Comparison of ENCODE assay signal across 35 cellular contexts in the genomic region with DNA sequence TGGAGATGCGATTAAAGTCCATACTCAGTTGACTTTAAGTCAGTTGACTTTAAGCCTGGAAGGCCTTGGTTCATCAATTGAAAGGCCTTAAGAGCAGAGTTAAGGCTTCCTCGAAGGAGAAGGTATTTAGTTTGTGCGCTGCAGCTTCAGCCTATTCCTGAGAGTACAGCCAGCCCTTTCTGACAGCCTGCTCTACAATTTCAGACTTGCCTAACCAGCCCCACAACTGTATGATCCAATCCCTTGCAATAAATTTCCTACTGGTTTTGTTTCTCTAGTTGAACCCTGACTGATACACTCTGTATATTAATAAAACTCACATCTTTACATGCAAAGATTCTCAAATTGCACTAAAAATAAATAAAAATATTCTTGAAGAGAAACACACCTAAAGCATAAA.
"Had no signal": no experiment of that assay in that cellular context is flagged by ENCODE, and none has a peak within 500 bp of the region (broad histone marks: within the 10 kb centered on the region; RNA-seq: fewer than 3 reads in every experiment).

No MANE protein-coding gene starts in this region.

- H3K4me3 ChIP-seq: ascending aorta had no signal

- H3K9me3 Mint-ChIP-seq: activated CD4-positive, alpha-beta memory T cell treated with anti-CD3 and anti-CD28 coated beads, Interleukin-2, amount 10 ng/mL, durations not matched to agents 7 days and 5 days; activated CD4-positive, alpha-beta T cell treated with anti-CD3 and anti-CD28 coated beads, Interleukin-2, amount 10 ng/mL, durations not matched to agents 7 days and 5 days; activated naive CD4-positive, alpha-beta T cell treated with anti-CD3 and anti-CD28 coated beads, Interleukin-2, amount 10 ng/mL, durations not matched to agents 7 days and 5 days; activated T-cell treated with anti-CD3 and anti-CD28 coated beads, Interleukin-2, amount 50 U/mL, for 24 hours; activated T-helper 2 cell treated with anti-CD3 and anti-CD28 coated beads, Interferon-gamma antibody, Interleukin-2, Interleukin-4, amounts not matched to agents 10 μg/mL and 5 μg/mL and 100 μg/mL, durations not matched to agents 14 hours and 24 hours and 36 hours; T-helper 1 cell treated with Interleukin-12 subunit alpha and Interleukin-12 subunit beta and Interleukin-4 antibody, amounts not matched to agents 30 μg/mL and 1 μg/mL, for 36 hours; T-helper 2 cell treated with Interferon-gamma antibody and Interleukin-4, amounts not matched to agents 5 μg/mL and 100 μg/mL, for 36 hours had no signal

- H3K27me3 ChIP-seq: ascending aorta had no signal

- H3K9me3 ChIP-seq: ascending aorta had no signal

- ATAC-seq: activated CD4-positive, alpha-beta T cell treated with anti-CD3 and anti-CD28 coated beads for 36 hours; activated CD4-positive, CD25-positive, alpha-beta regulatory T cell treated with anti-CD3 and anti-CD28 coated beads, Interleukin-2, amount 50 U/mL, for 24 hours; activated CD8-positive, alpha-beta memory T cell treated with anti-CD3 and anti-CD28 coated beads, Interleukin-2, amount 10 ng/mL, durations not matched to agents 7 days and 5 days; activated CD8-positive, alpha-beta T cell treated with anti-CD3 and anti-CD28 coated beads, Interleukin-2, amount 10 ng/mL, durations not matched to agents 7 days and 5 days; activated naive CD8-positive, alpha-beta T cell treated with anti-CD3 and anti-CD28 coated beads, Interleukin-2, amount 50 U/mL, for 24 hours; WTC11 had no signal

- H3K27ac Mint-ChIP-seq: activated CD4-positive, alpha-beta memory T cell treated with anti-CD3 and anti-CD28 coated beads, Interleukin-2, amount 10 ng/mL, durations not matched to agents 7 days and 5 days; activated CD4-positive, alpha-beta T cell treated with anti-CD3 and anti-CD28 coated beads for 36 hours; activated CD4-positive, alpha-beta T cell treated with anti-CD3 and anti-CD28 coated beads, Interleukin-2, amount 10 ng/mL, durations not matched to agents 7 days and 5 days; activated CD8-positive, alpha-beta memory T cell treated with anti-CD3 and anti-CD28 coated beads, Interleukin-2, amount 10 ng/mL, durations not matched to agents 7 days and 5 days; activated CD8-positive, alpha-beta T cell treated with anti-CD3 and anti-CD28 coated beads, Interleukin-2, amount 10 ng/mL, durations not matched to agents 7 days and 5 days; activated naive CD4-positive, alpha-beta T cell treated with anti-CD3 and anti-CD28 coated beads, Interleukin-2, amount 10 ng/mL, durations not matched to agents 7 days and 5 days; activated naive CD4-positive, alpha-beta T cell treated with anti-CD3 and anti-CD28 coated beads, Interleukin-2, amount 50 U/mL, for 24 hours; activated naive CD8-positive, alpha-beta T cell; activated naive CD8-positive, alpha-beta T cell treated with anti-CD3 and anti-CD28 coated beads, Interleukin-2, amount 10 ng/mL, durations not matched to agents 7 days and 5 days; activated naive CD8-positive, alpha-beta T cell treated with anti-CD3 and anti-CD28 coated beads, Interleukin-2, amount 50 U/mL, for 24 hours; activated T-cell treated with anti-CD3 and anti-CD28 coated beads, Interleukin-2, amount 50 U/mL, for 24 hours; activated T-helper 2 cell treated with anti-CD3 and anti-CD28 coated beads, Interferon-gamma antibody, Interleukin-2, Interleukin-4, amounts not matched to agents 10 μg/mL and 5 μg/mL and 100 μg/mL, durations not matched to agents 14 hours and 24 hours and 36 hours; brain; T-helper 1 cell treated with Interleukin-12 subunit alpha and Interleukin-12 subunit beta and Interleukin-4 antibody, amounts not matched to agents 30 μg/mL and 1 μg/mL, for 36 hours; T-helper 2 cell treated with Interferon-gamma antibody and Interleukin-4, amounts not matched to agents 5 μg/mL and 100 μg/mL, for 36 hours; WTC11 had no signal

- H3K27me3 Mint-ChIP-seq: activated naive CD4-positive, alpha-beta T cell treated with anti-CD3 and anti-CD28 coated beads, Interleukin-2, amount 10 ng/mL, durations not matched to agents 7 days and 5 days had no signal

- H3K36me3 ChIP-seq: ascending aorta, WERI-Rb-1 had no signal

- H3K4me1 ChIP-seq: ascending aorta had no signal

- H3K36me3 Mint-ChIP-seq: activated CD8-positive, alpha-beta memory T cell treated with anti-CD3 and anti-CD28 coated beads, Interleukin-2, amount 10 ng/mL, durations not matched to agents 7 days and 5 days; activated naive CD4-positive, alpha-beta T cell treated with anti-CD3 and anti-CD28 coated beads, Interleukin-2, amount 10 ng/mL, durations not matched to agents 7 days and 5 days; activated naive CD4-positive, alpha-beta T cell treated with anti-CD3 and anti-CD28 coated beads, Interleukin-2, amount 50 U/mL, for 24 hours; activated naive CD8-positive, alpha-beta T cell; activated naive CD8-positive, alpha-beta T cell treated with anti-CD3 and anti-CD28 coated beads, Interleukin-2, amount 10 ng/mL, durations not matched to agents 7 days and 5 days; brain had no signal

- H3K4me3 Mint-ChIP-seq: activated CD4-positive, alpha-beta memory T cell treated with anti-CD3 and anti-CD28 coated beads, Interleukin-2, amount 10 ng/mL, durations not matched to agents 7 days and 5 days; activated CD4-positive, alpha-beta T cell treated with anti-CD3 and anti-CD28 coated beads for 36 hours; activated CD4-positive, alpha-beta T cell treated with anti-CD3 and anti-CD28 coated beads, Interleukin-2, amount 10 ng/mL, durations not matched to agents 7 days and 5 days; activated CD8-positive, alpha-beta memory T cell treated with anti-CD3 and anti-CD28 coated beads, Interleukin-2, amount 10 ng/mL, durations not matched to agents 7 days and 5 days; activated CD8-positive, alpha-beta T cell treated with anti-CD3 and anti-CD28 coated beads, Interleukin-2, amount 10 ng/mL, durations not matched to agents 7 days and 5 days; activated naive CD4-positive, alpha-beta T cell treated with anti-CD3 and anti-CD28 coated beads, Interleukin-2, amount 10 ng/mL, durations not matched to agents 7 days and 5 days; activated naive CD4-positive, alpha-beta T cell treated with anti-CD3 and anti-CD28 coated beads, Interleukin-2, amount 50 U/mL, for 24 hours; activated naive CD8-positive, alpha-beta T cell; activated naive CD8-positive, alpha-beta T cell treated with anti-CD3 and anti-CD28 coated beads, Interleukin-2, amount 10 ng/mL, durations not matched to agents 7 days and 5 days; activated naive CD8-positive, alpha-beta T cell treated with anti-CD3 and anti-CD28 coated beads, Interleukin-2, amount 50 U/mL, for 24 hours; activated T-cell treated with anti-CD3 and anti-CD28 coated beads, Interleukin-2, amount 50 U/mL, for 24 hours; brain; T-helper 1 cell treated with Interleukin-12 subunit alpha and Interleukin-12 subunit beta and Interleukin-4 antibody, amounts not matched to agents 30 μg/mL and 1 μg/mL, for 36 hours; T-helper 2 cell treated with Interferon-gamma antibody and Interleukin-4, amounts not matched to agents 5 μg/mL and 100 μg/mL, for 36 hours; WTC11 had no signal

- DNase-seq: activated CD4-positive, alpha-beta memory T cell treated with anti-CD3 and anti-CD28 coated beads, Interleukin-2, amount 10 ng/mL, durations not matched to agents 7 days and 5 days; activated CD4-positive, alpha-beta T cell treated with anti-CD3 and anti-CD28 coated beads for 1 hour; activated CD4-positive, alpha-beta T cell treated with anti-CD3 and anti-CD28 coated beads for 36 hours; activated CD4-positive, alpha-beta T cell treated with anti-CD3 and anti-CD28 coated beads for 48 hours; activated CD4-positive, alpha-beta T cell treated with anti-CD3 and anti-CD28 coated beads, Interleukin-2, amount 10 ng/mL, durations not matched to agents 7 days and 5 days; activated CD4-positive, alpha-beta T cell treated with anti-CD3 and anti-CD28 coated beads, Interleukin-2, amount 50 U/mL, for 48 hours; activated CD4-positive, CD25-positive, alpha-beta regulatory T cell; activated CD8-positive, alpha-beta memory T cell treated with anti-CD3 and anti-CD28 coated beads for 24 hours; activated CD8-positive, alpha-beta memory T cell treated with anti-CD3 and anti-CD28 coated beads, Interleukin-2, amount 10 ng/mL, durations not matched to agents 7 days and 5 days; activated CD8-positive, alpha-beta memory T cell treated with anti-CD3 and anti-CD28 coated beads, Interleukin-2, amount 50 U/mL, for 48 hours; activated CD8-positive, alpha-beta T cell treated with anti-CD3 and anti-CD28 coated beads, Interleukin-2, amount 10 ng/mL, durations not matched to agents 7 days and 5 days; activated effector memory CD4-positive, alpha-beta T cell treated with Interleukin-2 at 50 U/mL for 16 hours; activated gamma-delta T cell; activated naive CD4-positive, alpha-beta T cell treated with anti-CD3 and anti-CD28 coated beads, Interleukin-2, amount 10 ng/mL, durations not matched to agents 7 days and 5 days; activated naive CD4-positive, alpha-beta T cell treated with Interleukin-2 at 50 U/mL for 16 hours; activated naive CD8-positive, alpha-beta T cell treated with anti-CD3 and anti-CD28 coated beads, Interleukin-2, amount 10 ng/mL, durations not matched to agents 7 days and 5 days; activated naive CD8-positive, alpha-beta T cell treated with anti-CD3 and anti-CD28 coated beads, Interleukin-2, amount 50 U/mL, for 24 hours; activated T-cell treated with anti-CD3 and anti-CD28 coated beads, Interleukin-2, amount 50 U/mL, for 24 hours; activated T-cell treated with anti-CD3 and anti-CD28 coated beads, Interleukin-2, amount 50 U/mL, for 48 hours; amygdala; anterior cingulate cortex; central memory CD4-positive, alpha-beta T cell; T-helper 1 cell; T-helper 2 cell; T-helper 9 cell; WERI-Rb-1 had no signal

- H3K4me1 Mint-ChIP-seq: activated CD4-positive, alpha-beta memory T cell treated with anti-CD3 and anti-CD28 coated beads, Interleukin-2, amount 10 ng/mL, durations not matched to agents 7 days and 5 days; activated CD4-positive, alpha-beta T cell treated with anti-CD3 and anti-CD28 coated beads for 36 hours; activated CD4-positive, alpha-beta T cell treated with anti-CD3 and anti-CD28 coated beads, Interleukin-2, amount 10 ng/mL, durations not matched to agents 7 days and 5 days; activated CD8-positive, alpha-beta memory T cell treated with anti-CD3 and anti-CD28 coated beads, Interleukin-2, amount 10 ng/mL, durations not matched to agents 7 days and 5 days; activated naive CD4-positive, alpha-beta T cell treated with anti-CD3 and anti-CD28 coated beads, Interleukin-2, amount 10 ng/mL, durations not matched to agents 7 days and 5 days; activated naive CD4-positive, alpha-beta T cell treated with anti-CD3 and anti-CD28 coated beads, Interleukin-2, amount 50 U/mL, for 24 hours; activated naive CD8-positive, alpha-beta T cell treated with anti-CD3 and anti-CD28 coated beads, Interleukin-2, amount 10 ng/mL, durations not matched to agents 7 days and 5 days; activated naive CD8-positive, alpha-beta T cell treated with anti-CD3 and anti-CD28 coated beads, Interleukin-2, amount 50 U/mL, for 24 hours; brain; WTC11 had no signal

- H3K27ac ChIP-seq: ascending aorta, WERI-Rb-1 had no signal
